Comparison of ENCODE assay signal across 1 cellular context in genomic region chr4:128768373-128768996, GRCh38.
TF ChIP-seq lines count a peak whose summit lies in the region.

No MANE protein-coding gene starts in this region.

TF ChIP-seq in K562, 482 proteins besides CTCF, POLR2A, EP300 and RAD21 (continued from another document):
- TF ChIP-seq JUND (IDR thresholded peaks at IDR 0.05; ENCODE audit: borderline replicate concordance, low read depth, low read length) (peak; percentile 82), JUND (tag; IDR thresholded peaks at IDR 0.05; ENCODE audit: borderline replicate concordance, low read depth, low read length) (peak; percentile 82; the same call in 2 of the 3 replicates), ZNF140 (CRISPR knock-in tag; IDR thresholded peaks at IDR 0.05) (no peak), ATF3 (IDR thresholded peaks at IDR 0.05) (peak; percentile 57), ATF3 (CRISPR knock-in tag; conservative IDR thresholded peaks at IDR 0.05) (no peak), PTBP1 (IDR thresholded peaks at IDR 0.05; ENCODE audit: low read depth, low read length) (no peak), ZC3H8 (IDR thresholded peaks at IDR 0.05) (no peak), PYGO2 (tag; IDR thresholded peaks at IDR 0.05) (no peak)
